8 cellular contexts compared by ENCODE assay signal in the genomic region with DNA sequence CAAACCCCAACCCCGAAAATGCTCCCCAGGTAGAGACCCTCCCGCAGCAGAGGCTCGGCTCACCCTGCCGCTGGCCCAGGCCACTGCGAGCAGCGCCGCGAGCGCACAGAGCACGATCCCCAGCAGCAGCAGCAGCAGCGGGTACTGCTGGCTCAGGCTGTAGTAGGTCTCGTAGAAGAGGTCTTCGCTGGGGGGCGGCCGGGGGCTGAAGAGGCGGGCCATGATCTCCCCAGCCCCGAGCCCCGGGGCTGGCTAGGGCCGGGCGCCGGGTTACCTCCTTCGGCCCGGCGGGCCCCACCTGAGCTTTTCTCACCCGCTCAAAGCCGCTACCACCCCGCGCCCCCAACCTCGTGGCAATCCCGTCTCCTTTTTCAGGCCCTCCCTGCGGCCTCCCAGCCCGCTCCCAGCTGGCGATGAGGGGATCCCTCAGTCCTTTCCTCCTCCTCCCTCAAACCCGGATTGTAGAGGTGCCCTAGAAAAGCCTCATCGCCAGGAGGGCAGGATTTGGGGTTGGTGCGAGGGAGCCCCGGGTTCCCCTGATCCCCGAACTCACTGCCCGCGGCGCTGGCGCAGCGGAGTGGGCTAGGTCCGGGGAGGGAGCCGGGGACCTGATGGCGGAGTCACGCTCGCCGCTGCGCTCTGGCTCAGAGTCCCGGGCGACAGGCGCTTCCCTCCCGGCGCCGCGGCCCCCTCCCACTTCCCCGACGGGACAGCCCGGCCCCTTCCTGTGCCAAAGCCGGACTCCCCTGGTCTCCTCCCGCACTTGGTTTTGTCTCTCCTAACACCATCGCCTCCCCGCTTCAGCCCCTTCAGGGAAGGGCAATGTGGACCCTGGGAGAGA. TPM values are rescaled to one million over a fixed set of nuclear protein-coding genes. Genes with fewer than 3 reads are reported as not detected.
DNase-seq lines count a peak whose midpoint lies in the region; ATAC-seq and TF ChIP-seq lines count a peak whose summit lies in the region.

Gene ADCY4 (minus strand): TSS at position 641 of the 841 bp plus-strand sequence. CDS start 419 bp downstream, at position 222.

- H3K4me2 ChIP-seq in DND-41 (ENCODE audit: insufficient read depth, low read length) (peak within 1 kb of the TSS; percentile 57), neuronal stem cell (ENCODE audit: insufficient read depth, low read length, poor library complexity, severe bottlenecking) (peak within 1 kb of the TSS; percentile 55)

- H4K91ac ChIP-seq in neuronal stem cell (ENCODE audit: low read depth, low read length, poor library complexity), result no peak within 1 kb of the TSS

- no peaks in the 10 kb centered on the region for H3K79me1 ChIP-seq in neuronal stem cell (ENCODE audit: low read depth, low read length)

- H2BK120ac ChIP-seq in neuronal stem cell (ENCODE audit: low read depth, low read length), result no peak within 1 kb of the TSS

- no peaks in the 10 kb centered on the region for H3K79me2 ChIP-seq in DND-41 (ENCODE audit: insufficient read depth, low read length)

- H3K27me3 ChIP-seq in DND-41 (ENCODE audit: insufficient read depth, low read length, poor library complexity) (peaks cover 10% of the 10 kb centered on the region), neuronal stem cell (ENCODE audit: control insufficient read depth in 3 of 3, insufficient read depth in 3 of 3, low read depth in 1 of 3, low read length in 3 of 3) (peaks cover 28 to 99% (median 95%) of the 10 kb centered on the region in 3 experiments)

- peak within 1 kb of the TSS; percentile 52 for H3K18ac ChIP-seq in neuronal stem cell (ENCODE audit: low read length)

- no peak within 1 kb of the TSS for H2BK5ac ChIP-seq in neuronal stem cell (ENCODE audit: low read length)

- H2AK5ac ChIP-seq in neuronal stem cell (ENCODE audit: low read depth, low read length), result peak within 1 kb of the TSS; percentile 3

- peaks cover 19% of the 10 kb centered on the region for H3K4me1 ChIP-seq in DND-41 (ENCODE audit: insufficient read depth, low read length)
- H3K4me1 ChIP-seq in neuronal stem cell (ENCODE audit: control insufficient read depth in 2 of 2, insufficient read depth in 1 of 2, low read depth in 1 of 2, low read length in 2 of 2), result peaks cover 4 to 20% of the 10 kb centered on the region in 2 donors

- POLR2A ChIA-PET in HEK293T (lab: Yijun Ruan, JAX), result interaction anchor here (1.1 to 2.4 kb wide), 4 partner anchors 95 to 102 kb away, joined by 5 to 37 read pairs (median 8); partner anchors contain the start of genes CBLN3 and KHNYN

- WGBS in neuronal stem cell (ENCODE audit: extremely low coverage in 2 of 2, insufficient read length in 2 of 2, insufficient replicate concordance in 1 of 2), 2 donors, result no CpG with 5 or more reads among the region's 64 CpGs

- no peak within 1 kb of the TSS for H2BK15ac ChIP-seq in neuronal stem cell (ENCODE audit: low read length)

- H3K36me3 ChIP-seq in DND-41 (ENCODE audit: insufficient read depth, low read length) (no peaks in the 10 kb centered on the region), neuronal stem cell (replicated peaks in 1 of 2; ENCODE audit: control insufficient read depth in 2 of 2, insufficient read depth in 2 of 2, low read length in 2 of 2) (no peaks in the 10 kb centered on the region)

- CTCF ChIA-PET in HEK293T (lab: Yijun Ruan, JAX), result interaction anchor here (0.7 to 9.6 kb wide), 7 partner anchors 11 to 121 kb away, joined by 3 to 145 read pairs (median 11); partner anchors contain the start of genes CBLN3, CHMP4A, CIDEB and KHNYN

- H3K4ac ChIP-seq in neuronal stem cell (ENCODE audit: low read length), result no peak within 1 kb of the TSS

- H3K9me3 ChIP-seq in DND-41 (ENCODE audit: insufficient read depth, low read length, severe bottlenecking), result no peaks in the 10 kb centered on the region
- H3K9me3 ChIP-seq in neuronal stem cell (replicated peaks in 1 of 2; ENCODE audit: control insufficient read depth in 2 of 2, insufficient read depth in 1 of 2, low read depth in 1 of 2, low read length in 2 of 2), result no peaks in the 10 kb centered on the region

- DNase-seq in DND-41 (no peak), fibroblast of pulmonary artery (ENCODE audit: low read depth) (no peak), neuronal stem cell (ENCODE audit: low spot score) (no peak), NCI-H187 (lab: John Stamatoyannopoulos, UW) (no peak), glomerular visceral epithelial cell (ENCODE audit: extremely low spot score) (no peak), HEK293T (ENCODE audit: extremely low spot score) (no peak)

- peaks cover 22% of the 10 kb centered on the region for H4K20me1 ChIP-seq in DND-41 (ENCODE audit: insufficient read depth, low read length)

- H3K9ac ChIP-seq in DND-41 (ENCODE audit: low read depth, low read length) (peak within 1 kb of the TSS; percentile 23; the same call in 1 of the 2 replicates), neuronal stem cell (ENCODE audit: low read depth, low read length, poor library complexity) (peak within 1 kb of the TSS; percentile 65)

- H3K14ac ChIP-seq in neuronal stem cell (ENCODE audit: low read length), result no peak within 1 kb of the TSS

- peak within 1 kb of the TSS; percentile 86 for H3K23ac ChIP-seq in neuronal stem cell (ENCODE audit: low read depth, low read length, poor library complexity)

- H3K4me3 ChIP-seq in DND-41 (ENCODE audit: low read depth in 1 of 2, low read length in 2 of 2) (peak within 1 kb of the TSS in 1 of 2 experiments; percentile 39; a peak in 2 of 4 replicates), WI38 (ENCODE audit: low read depth, low read length) (peak within 1 kb of the TSS; percentile 48), fibroblast of pulmonary artery (replicated peaks; ENCODE audit: low read depth, low read length) (peak within 1 kb of the TSS; percentile 48), neuronal stem cell (ENCODE audit: low read length in 2 of 2) (no peak within 1 kb of the TSS)

- peak within 1 kb of the TSS; percentile 62; the same call in 1 of the 2 replicates for H2AFZ ChIP-seq in DND-41 (ENCODE audit: low read depth, low read length)
- H2AFZ ChIP-seq in neuronal stem cell (ENCODE audit: low read length), result peak within 1 kb of the TSS; percentile 76

- no peak for TF ChIP-seq CTCF in DND-41 (IDR thresholded peaks at IDR 0.05; ENCODE audit: borderline replicate concordance, extremely low read depth, low read length, poor library complexity, severe bottlenecking)
- no peak for TF ChIP-seq CTCF in WI38 (IDR thresholded peaks at IDR 0.05; ENCODE audit: low read depth, low read length)
- TF ChIP-seq CTCF in fibroblast of pulmonary artery (IDR thresholded peaks at IDR 0.05; ENCODE audit: low read length, missing control alignments), result no peak

- H3K27ac ChIP-seq in DND-41 (ENCODE audit: low read length) (no peak within 1 kb of the TSS), neuronal stem cell (replicated peaks; ENCODE audit: low read length) (no peak within 1 kb of the TSS)

- H4K8ac ChIP-seq in neuronal stem cell (ENCODE audit: low read depth, low read length), result peak within 1 kb of the TSS; percentile 24

- ATAC-seq in DND-41 (ENCODE audit: insufficient read depth, low read depth) (no peak), GM21515 (IDR thresholded peaks at IDR 0.05; ENCODE audit: unreplicated experiment) (no peak)

- H2BK12ac ChIP-seq in neuronal stem cell (ENCODE audit: low read length), result no peak within 1 kb of the TSS

TF ChIP-seq in HEK293T, 16 proteins besides CTCF, POLR2A, EP300 and RAD21:
- TF ChIP-seq L3MBTL2 (conservative IDR thresholded peaks at IDR 0.05) (no peak), FOXM1 (IDR thresholded peaks at IDR 0.05; ENCODE audit: borderline replicate concordance) (no peak), FOXK2 (IDR thresholded peaks at IDR 0.05) (no peak), FOXA1 (IDR thresholded peaks at IDR 0.05) (no peak), BHLHE40 (IDR thresholded peaks at IDR 0.05; ENCODE audit: borderline replicate concordance) (no peak), ARNT (IDR thresholded peaks at IDR 0.05) (no peak), ZNF384 (IDR thresholded peaks at IDR 0.05) (no peak), SP1 (IDR thresholded peaks at IDR 0.05) (no peak), HDGF (IDR thresholded peaks at IDR 0.05; ENCODE audit: borderline replicate concordance) (no peak)
TF ChIP-seq in HEK293T: peak in this region for 0.

RNA-seq across cellular contexts. Expression of gene ADCY4, which starts in this region (rescaled TPM):
- polyA plus RNA-seq in neuronal stem cell (2013, experiment 1 of 2), result 0.01 TPM
- polyA plus RNA-seq in neuronal stem cell (2013, experiment 2 of 2), result 0.01 TPM

Comparison
In these comparisons a context has a peak if more than half of its experiments do, and no peak if none do; other contexts are left out.
1. H3K4me3 ChIP-seq: peak in WI38 (single experiment) and fibroblast of pulmonary artery (single experiment); none in neuronal stem cell (0 of 2).